ENCODE assay signal across 16 cellular contexts in genomic region chr6:16766836-16767745, GRCh38. TPM values are rescaled to one million over a fixed set of nuclear protein-coding genes. Genes with fewer than 3 reads are reported as not detected.
DNase-seq lines count a peak whose midpoint lies in the region; ATAC-seq and TF ChIP-seq lines count a peak whose summit lies in the region.
"Had no signal": no experiment of that assay in that cellular context is flagged by ENCODE, and none has a peak within 500 bp of the region (broad histone marks: within the 10 kb centered on the region; RNA-seq: fewer than 3 reads in every experiment).

No MANE protein-coding gene starts in this region.

- no peak for TF ChIP-seq CTCF in esophagus muscularis mucosa (IDR thresholded peaks at IDR 0.05)

- 96% methylated on average over 7 of the region's 7 CpGs for WGBS in esophagus muscularis mucosa

- DNase-seq in activated CD4-positive, alpha-beta T cell treated with anti-CD3 and anti-CD28 coated beads, Interleukin-2, amount 10 ng/mL, durations not matched to agents 24 days and 14 days = no peak
- no peak for DNase-seq in activated CD4-positive, alpha-beta T cell treated with anti-CD3 and anti-CD28 coated beads, Interleukin-2, amount 10 ng/mL, durations not matched to agents 7 days and 5 days
- DNase-seq in RPMI7951 (ENCODE audit: low read depth) = peak; percentile 66
- no peak for DNase-seq in esophagus muscularis mucosa (ENCODE audit: extremely low spot score)
- no peak for DNase-seq in epidermal melanocyte (ENCODE audit: insufficient read length, low spot score)
- DNase-seq: C1 segment of cervical spinal cord; effector memory CD8-positive, alpha-beta T cell; gastrocnemius medialis; Karpas-422; NCI-H1417 treated with DMSO at 0.1 percent for 48 hours; NCI-H446 treated with DMSO at 0.1 percent for 48 hours; right cardiac atrium had no signal

- no peak for TF ChIP-seq POLR2A in esophagus muscularis mucosa (IDR thresholded peaks at IDR 0.05; ENCODE audit: low read depth)

- H3K9me3 ChIP-seq in esophagus muscularis mucosa = no peaks in the 10 kb centered on the region
- H3K9me3 ChIP-seq: gastrocnemius medialis had no signal

- peak overlapping the region; percentile 50 for H3K27ac Mint-ChIP-seq in activated CD4-positive, alpha-beta T cell treated with anti-CD3 and anti-CD28 coated beads, Interleukin-2, amount 10 ng/mL, durations not matched to agents 24 days and 14 days
- no peak overlapping the region for H3K27ac Mint-ChIP-seq in activated CD4-positive, alpha-beta T cell treated with anti-CD3 and anti-CD28 coated beads, Interleukin-2, amount 10 ng/mL, durations not matched to agents 7 days and 5 days

- TF ChIP-seq EP300 in esophagus muscularis mucosa (IDR thresholded peaks at IDR 0.05) = no peak

- H3K4me3 ChIP-seq in esophagus muscularis mucosa = no peak overlapping the region
- H3K4me3 ChIP-seq in rectal smooth muscle tissue (ENCODE audit: low read length) = no peak overlapping the region
- H3K4me3 ChIP-seq: gastrocnemius medialis had no signal

- H3K36me3 Mint-ChIP-seq in activated CD4-positive, alpha-beta T cell treated with anti-CD3 and anti-CD28 coated beads, Interleukin-2, amount 10 ng/mL, durations not matched to agents 24 days and 14 days (ENCODE audit: low read depth) = peaks cover 10% of the 10 kb centered on the region
- peaks cover 7% of the 10 kb centered on the region for H3K36me3 Mint-ChIP-seq in activated CD4-positive, alpha-beta T cell treated with anti-CD3 and anti-CD28 coated beads, Interleukin-2, amount 10 ng/mL, durations not matched to agents 7 days and 5 days (ENCODE audit: low read depth)

- peaks cover 36 to 66% (median 59%) of the 10 kb centered on the region in 4 donors for H3K4me1 ChIP-seq in esophagus muscularis mucosa
- peaks cover 33% of the 10 kb centered on the region for H3K4me1 ChIP-seq in rectal smooth muscle tissue (ENCODE audit: control insufficient read depth, insufficient read depth, low read length)

- CTCF ChIA-PET in activated CD4-positive, alpha-beta T cell treated with anti-CD3 and anti-CD28 coated beads, Interleukin-2, amount 10 ng/mL, durations not matched to agents 7 days and 5 days (lab: Charles Lee) = interaction anchor here (0.8 to 1.5 kb wide), 4 partner anchors 17 to 76 kb away, joined by 3 read pairs; no protein-coding TSS in a partner anchor

- H3K36me3 ChIP-seq in esophagus muscularis mucosa (no peaks in the 10 kb centered on the region), rectal smooth muscle tissue (ENCODE audit: control insufficient read depth, insufficient read depth, low read length) (no peaks in the 10 kb centered on the region)
- H3K36me3 ChIP-seq: gastrocnemius medialis had no signal

- intact Hi-C loops in activated CD4-positive, alpha-beta T cell treated with anti-CD3 and anti-CD28 coated beads, Interleukin-2, amount 10 ng/mL, durations not matched to agents 24 days and 14 days (cut with micrococcal nuclease) = loop anchor here (2.0 to 10.0 kb wide), 2 partner anchors 444 to 632 kb away; no protein-coding TSS in a partner anchor
- intact Hi-C loops in esophagus muscularis mucosa (cut with DNase I) = no loop called here

- no peak for ATAC-seq in GM18909 (IDR thresholded peaks at IDR 0.05; ENCODE audit: poor library complexity, unreplicated experiment)
- ATAC-seq in HG03571 (IDR thresholded peaks at IDR 0.05; ENCODE audit: unreplicated experiment) = no peak
- ATAC-seq: effector memory CD8-positive, alpha-beta T cell; right cardiac atrium had no signal

- peaks cover 77% of the 10 kb centered on the region for H3K4me1 Mint-ChIP-seq in activated CD4-positive, alpha-beta T cell treated with anti-CD3 and anti-CD28 coated beads, Interleukin-2, amount 10 ng/mL, durations not matched to agents 24 days and 14 days
- H3K4me1 Mint-ChIP-seq in activated CD4-positive, alpha-beta T cell treated with anti-CD3 and anti-CD28 coated beads, Interleukin-2, amount 10 ng/mL, durations not matched to agents 7 days and 5 days = peaks cover 85% of the 10 kb centered on the region

- H3K27me3 Mint-ChIP-seq in activated CD4-positive, alpha-beta T cell treated with anti-CD3 and anti-CD28 coated beads, Interleukin-2, amount 10 ng/mL, durations not matched to agents 24 days and 14 days = no peaks in the 10 kb centered on the region
- no peaks in the 10 kb centered on the region for H3K27me3 Mint-ChIP-seq in activated CD4-positive, alpha-beta T cell treated with anti-CD3 and anti-CD28 coated beads, Interleukin-2, amount 10 ng/mL, durations not matched to agents 7 days and 5 days
- H3K27me3 Mint-ChIP-seq: effector memory CD8-positive, alpha-beta T cell had no signal

- no peak overlapping the region for H3K9ac ChIP-seq in rectal smooth muscle tissue (ENCODE audit: low read length)

- H3K27ac ChIP-seq in esophagus muscularis mucosa (replicated peaks in 1 of 4) = peak overlapping the region in 3 of 4 donors; percentile 39 to 70 (median 41)
- peak overlapping the region; percentile 52 for H3K27ac ChIP-seq in rectal smooth muscle tissue (ENCODE audit: low read depth, low read length)
- H3K27ac ChIP-seq: 22Rv1 had no signal

- H3K27me3 ChIP-seq in esophagus muscularis mucosa (no peaks in the 10 kb centered on the region), rectal smooth muscle tissue (ENCODE audit: control insufficient read depth, insufficient read depth, low read length) (no peaks in the 10 kb centered on the region)
- H3K27me3 ChIP-seq: gastrocnemius medialis had no signal

- H3K4me3 Mint-ChIP-seq in activated CD4-positive, alpha-beta T cell treated with anti-CD3 and anti-CD28 coated beads, Interleukin-2, amount 10 ng/mL, durations not matched to agents 24 days and 14 days = no peak overlapping the region
- H3K4me3 Mint-ChIP-seq in activated CD4-positive, alpha-beta T cell treated with anti-CD3 and anti-CD28 coated beads, Interleukin-2, amount 10 ng/mL, durations not matched to agents 7 days and 5 days = no peak overlapping the region

- POLR2A ChIA-PET in activated CD4-positive, alpha-beta T cell treated with anti-CD3 and anti-CD28 coated beads, Interleukin-2, amount 10 ng/mL, durations not matched to agents 7 days and 5 days (lab: Charles Lee) = no interaction called here

- H3K9me3 Mint-ChIP-seq in activated CD4-positive, alpha-beta T cell treated with anti-CD3 and anti-CD28 coated beads, Interleukin-2, amount 10 ng/mL, durations not matched to agents 24 days and 14 days = no peaks in the 10 kb centered on the region
- H3K9me3 Mint-ChIP-seq in activated CD4-positive, alpha-beta T cell treated with anti-CD3 and anti-CD28 coated beads, Interleukin-2, amount 10 ng/mL, durations not matched to agents 7 days and 5 days = no peaks in the 10 kb centered on the region
- H3K9me3 Mint-ChIP-seq: effector memory CD8-positive, alpha-beta T cell had no signal

RNA-seq across cellular contexts. Expression of gene ATXN1, which starts 5.8 kb away (rescaled TPM):
- 62.4 and 70.0 TPM in 2 replicates for total RNA-seq in activated CD4-positive, alpha-beta T cell treated with anti-CD3 and anti-CD28 coated beads, Interleukin-2, amount 10 ng/mL, durations not matched to agents 24 days and 14 days
- 10 to 100 TPM; 36.0 to 40.4 TPM for total RNA-seq in activated CD4-positive, alpha-beta T cell treated with anti-CD3 and anti-CD28 coated beads, Interleukin-2, amount 10 ng/mL, durations not matched to agents 7 days and 5 days
- total RNA-seq in RPMI7951 (2014; rRNA removed; shearing (Covaris generic)) = 29.1 and 31.2 TPM in 2 replicates
- total RNA-seq in esophagus muscularis mucosa = 10 to 100 TPM; 42.4 to 74.9 (median 52.1) TPM
